ENCODE assay signal across 1 cellular context in the genomic region with DNA sequence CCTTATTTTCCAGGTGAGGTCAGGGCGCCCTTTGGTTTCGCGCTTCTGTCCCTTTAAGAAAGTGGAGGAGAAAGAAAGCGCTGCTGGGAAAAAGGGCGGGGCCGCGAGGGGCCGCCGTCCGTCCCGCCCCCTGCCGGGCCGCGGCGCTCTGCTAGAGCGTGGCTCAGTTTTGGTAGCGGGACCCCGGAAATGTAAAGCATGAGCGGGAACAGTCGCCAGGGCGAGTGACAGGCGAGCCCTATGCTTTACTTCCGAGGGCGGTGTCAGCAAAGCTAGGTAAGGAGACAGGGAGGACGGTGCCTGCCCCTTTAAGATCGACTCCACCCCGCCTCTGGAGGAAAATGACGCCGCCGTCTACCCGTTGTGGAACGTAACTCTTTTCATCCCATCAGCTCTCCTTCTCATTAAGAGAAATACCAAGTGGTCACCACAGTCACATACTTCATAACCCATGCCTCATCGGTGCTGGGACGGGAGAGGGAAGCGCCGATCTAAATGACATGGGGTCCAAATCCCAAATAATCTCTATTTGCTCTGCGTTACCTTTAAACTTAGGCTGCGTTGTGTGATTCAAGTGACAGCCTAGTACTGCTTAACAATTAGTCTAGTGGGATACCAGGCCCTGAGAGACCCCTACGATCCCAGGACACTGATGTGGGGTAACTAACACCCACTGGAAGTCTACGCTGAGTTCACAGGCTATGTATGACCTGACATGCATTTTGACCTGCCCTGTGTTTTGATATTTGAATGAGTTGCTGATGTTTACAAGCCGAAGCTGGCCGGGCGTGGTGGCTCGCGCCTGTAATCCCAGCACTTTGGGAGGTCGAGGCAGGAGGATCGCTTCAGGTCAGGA.
TF ChIP-seq lines count a peak whose summit lies in the region.

A gene with protein sequence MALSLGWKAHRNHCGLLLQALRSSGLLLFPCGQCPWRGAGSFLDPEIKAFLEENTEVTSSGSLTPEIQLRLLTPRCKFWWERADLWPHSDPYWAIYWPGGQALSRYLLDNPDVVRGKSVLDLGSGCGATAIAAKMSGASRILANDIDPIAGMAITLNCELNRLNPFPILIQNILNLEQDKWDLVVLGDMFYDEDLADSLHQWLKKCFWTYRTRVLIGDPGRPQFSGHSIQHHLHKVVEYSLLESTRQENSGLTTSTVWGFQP (plus strand): TSS at position 602 of the 856 bp plus-strand sequence. CDS start 2,266 bp downstream, outside the sequence.

TF ChIP-seq in HEK293, 187 proteins besides CTCF, POLR2A, EP300 and RAD21 (continued from another document):
- TF ChIP-seq, protein P1, sequence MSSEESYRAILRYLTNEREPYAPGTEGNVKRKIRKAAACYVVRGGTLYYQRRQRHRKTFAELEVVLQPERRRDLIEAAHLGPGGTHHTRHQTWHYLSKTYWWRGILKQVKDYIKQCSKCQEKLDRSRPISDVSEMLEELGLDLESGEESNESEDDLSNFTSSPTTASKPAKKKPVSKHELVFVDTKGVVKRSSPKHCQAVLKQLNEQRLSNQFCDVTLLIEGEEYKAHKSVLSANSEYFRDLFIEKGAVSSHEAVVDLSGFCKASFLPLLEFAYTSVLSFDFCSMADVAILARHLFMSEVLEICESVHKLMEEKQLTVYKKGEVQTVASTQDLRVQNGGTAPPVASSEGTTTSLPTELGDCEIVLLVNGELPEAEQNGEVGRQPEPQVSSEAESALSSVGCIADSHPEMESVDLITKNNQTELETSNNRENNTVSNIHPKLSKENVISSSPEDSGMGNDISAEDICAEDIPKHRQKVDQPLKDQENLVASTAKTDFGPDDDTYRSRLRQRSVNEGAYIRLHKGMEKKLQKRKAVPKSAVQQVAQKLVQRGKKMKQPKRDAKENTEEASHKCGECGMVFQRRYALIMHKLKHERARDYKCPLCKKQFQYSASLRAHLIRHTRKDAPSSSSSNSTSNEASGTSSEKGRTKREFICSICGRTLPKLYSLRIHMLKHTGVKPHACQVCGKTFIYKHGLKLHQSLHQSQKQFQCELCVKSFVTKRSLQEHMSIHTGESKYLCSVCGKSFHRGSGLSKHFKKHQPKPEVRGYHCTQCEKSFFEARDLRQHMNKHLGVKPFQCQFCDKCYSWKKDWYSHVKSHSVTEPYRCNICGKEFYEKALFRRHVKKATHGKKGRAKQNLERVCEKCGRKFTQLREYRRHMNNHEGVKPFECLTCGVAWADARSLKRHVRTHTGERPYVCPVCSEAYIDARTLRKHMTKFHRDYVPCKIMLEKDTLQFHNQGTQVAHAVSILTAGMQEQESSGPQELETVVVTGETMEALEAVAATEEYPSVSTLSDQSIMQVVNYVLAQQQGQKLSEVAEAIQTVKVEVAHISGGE (tag by site-specific recombination; conservative IDR thresholded peaks at IDR 0.05; ENCODE audit: low read depth) = peak; percentile 55
- TF ChIP-seq ZNF600 (tag by site-specific recombination; IDR thresholded peaks at IDR 0.05) (peak; percentile 96), ZBTB21 (tag by site-specific recombination; IDR thresholded peaks at IDR 0.05) (peak; percentile 56; the same call in 1 of the 2 replicates), ZFP69B (tag by site-specific recombination; IDR thresholded peaks at IDR 0.05) (peak; percentile 86), ZNF629 (tag by site-specific recombination; IDR thresholded peaks at IDR 0.05) (peak; percentile 85), KLF9 (tag by site-specific recombination; IDR thresholded peaks at IDR 0.05; ENCODE audit: low read depth) (peak; percentile 86), GLI2 (tag by site-specific recombination; IDR thresholded peaks at IDR 0.05; ENCODE audit: borderline replicate concordance, low read depth) (no peak), KLF16 (tag by site-specific recombination; IDR thresholded peaks at IDR 0.05) (no peak), ZNF37A (tag by site-specific recombination; IDR thresholded peaks at IDR 0.05) (no peak), GLIS1 (tag by site-specific recombination; IDR thresholded peaks at IDR 0.05) (peak; percentile 15; the same call in 1 of the 2 replicates), ZEB2 (tag by site-specific recombination; IDR thresholded peaks at IDR 0.05) (peak; percentile 67), IKZF3 (tag by site-specific recombination; IDR thresholded peaks at IDR 0.05) (0 out of 2 replicates have a peak, but pooled peaks have one; percentile 36), MYNN (tag by site-specific recombination; IDR thresholded peaks at IDR 0.05; ENCODE audit: borderline replicate concordance) (no peak), ZIC2 (tag by site-specific recombination; IDR thresholded peaks at IDR 0.05) (peak; percentile 50), ZNF48 (tag by site-specific recombination; IDR thresholded peaks at IDR 0.05) (no peak), ZNF530 (tag by site-specific recombination; IDR thresholded peaks at IDR 0.05; ENCODE audit: low read depth) (no peak), ZNF350 (tag by site-specific recombination; IDR thresholded peaks at IDR 0.05) (no peak), ZNF366 (tag by site-specific recombination; conservative IDR thresholded peaks at IDR 0.05) (peak; percentile 84), ZFP41 (tag by site-specific recombination; IDR thresholded peaks at IDR 0.05; ENCODE audit: borderline replicate concordance) (no peak), KLF1 (tag by site-specific recombination; IDR thresholded peaks at IDR 0.05) (peak; percentile 40), ZNF776 (tag by site-specific recombination; IDR thresholded peaks at IDR 0.05; ENCODE audit: borderline replicate concordance) (no peak), ZNF501 (tag by site-specific recombination; IDR thresholded peaks at IDR 0.05) (0 out of 2 replicates have a peak, but pooled peaks have one; percentile 48), SP2 (tag by site-specific recombination; IDR thresholded peaks at IDR 0.05) (peak; percentile 96), ZSCAN23 (tag by site-specific recombination; IDR thresholded peaks at IDR 0.05) (no peak), ZBTB7A (tag by site-specific recombination; IDR thresholded peaks at IDR 0.05; ENCODE audit: low read depth) (no peak), ZNF341 (tag by site-specific recombination; IDR thresholded peaks at IDR 0.05; ENCODE audit: low read depth) (peak; percentile 75)
- TF ChIP-seq, protein P2, sequence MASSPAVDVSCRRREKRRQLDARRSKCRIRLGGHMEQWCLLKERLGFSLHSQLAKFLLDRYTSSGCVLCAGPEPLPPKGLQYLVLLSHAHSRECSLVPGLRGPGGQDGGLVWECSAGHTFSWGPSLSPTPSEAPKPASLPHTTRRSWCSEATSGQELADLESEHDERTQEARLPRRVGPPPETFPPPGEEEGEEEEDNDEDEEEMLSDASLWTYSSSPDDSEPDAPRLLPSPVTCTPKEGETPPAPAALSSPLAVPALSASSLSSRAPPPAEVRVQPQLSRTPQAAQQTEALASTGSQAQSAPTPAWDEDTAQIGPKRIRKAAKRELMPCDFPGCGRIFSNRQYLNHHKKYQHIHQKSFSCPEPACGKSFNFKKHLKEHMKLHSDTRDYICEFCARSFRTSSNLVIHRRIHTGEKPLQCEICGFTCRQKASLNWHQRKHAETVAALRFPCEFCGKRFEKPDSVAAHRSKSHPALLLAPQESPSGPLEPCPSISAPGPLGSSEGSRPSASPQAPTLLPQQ (tag by site-specific recombination; IDR thresholded peaks at IDR 0.05) = peak; percentile 97
- TF ChIP-seq, protein P3, sequence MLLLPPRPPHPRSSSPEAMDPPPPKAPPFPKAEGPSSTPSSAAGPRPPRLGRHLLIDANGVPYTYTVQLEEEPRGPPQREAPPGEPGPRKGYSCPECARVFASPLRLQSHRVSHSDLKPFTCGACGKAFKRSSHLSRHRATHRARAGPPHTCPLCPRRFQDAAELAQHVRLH (tag by site-specific recombination; IDR thresholded peaks at IDR 0.05) = no peak
- TF ChIP-seq, protein P4, sequence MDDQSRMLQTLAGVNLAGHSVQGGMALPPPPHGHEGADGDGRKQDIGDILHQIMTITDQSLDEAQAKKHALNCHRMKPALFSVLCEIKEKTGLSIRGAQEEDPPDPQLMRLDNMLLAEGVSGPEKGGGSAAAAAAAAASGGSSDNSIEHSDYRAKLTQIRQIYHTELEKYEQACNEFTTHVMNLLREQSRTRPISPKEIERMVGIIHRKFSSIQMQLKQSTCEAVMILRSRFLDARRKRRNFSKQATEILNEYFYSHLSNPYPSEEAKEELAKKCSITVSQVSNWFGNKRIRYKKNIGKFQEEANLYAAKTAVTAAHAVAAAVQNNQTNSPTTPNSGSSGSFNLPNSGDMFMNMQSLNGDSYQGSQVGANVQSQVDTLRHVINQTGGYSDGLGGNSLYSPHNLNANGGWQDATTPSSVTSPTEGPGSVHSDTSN (CRISPR knock-in tag; IDR thresholded peaks at IDR 0.05) = 0 out of 2 replicates have a peak, but pooled peaks have one; percentile 32
- TF ChIP-seq, protein P5, sequence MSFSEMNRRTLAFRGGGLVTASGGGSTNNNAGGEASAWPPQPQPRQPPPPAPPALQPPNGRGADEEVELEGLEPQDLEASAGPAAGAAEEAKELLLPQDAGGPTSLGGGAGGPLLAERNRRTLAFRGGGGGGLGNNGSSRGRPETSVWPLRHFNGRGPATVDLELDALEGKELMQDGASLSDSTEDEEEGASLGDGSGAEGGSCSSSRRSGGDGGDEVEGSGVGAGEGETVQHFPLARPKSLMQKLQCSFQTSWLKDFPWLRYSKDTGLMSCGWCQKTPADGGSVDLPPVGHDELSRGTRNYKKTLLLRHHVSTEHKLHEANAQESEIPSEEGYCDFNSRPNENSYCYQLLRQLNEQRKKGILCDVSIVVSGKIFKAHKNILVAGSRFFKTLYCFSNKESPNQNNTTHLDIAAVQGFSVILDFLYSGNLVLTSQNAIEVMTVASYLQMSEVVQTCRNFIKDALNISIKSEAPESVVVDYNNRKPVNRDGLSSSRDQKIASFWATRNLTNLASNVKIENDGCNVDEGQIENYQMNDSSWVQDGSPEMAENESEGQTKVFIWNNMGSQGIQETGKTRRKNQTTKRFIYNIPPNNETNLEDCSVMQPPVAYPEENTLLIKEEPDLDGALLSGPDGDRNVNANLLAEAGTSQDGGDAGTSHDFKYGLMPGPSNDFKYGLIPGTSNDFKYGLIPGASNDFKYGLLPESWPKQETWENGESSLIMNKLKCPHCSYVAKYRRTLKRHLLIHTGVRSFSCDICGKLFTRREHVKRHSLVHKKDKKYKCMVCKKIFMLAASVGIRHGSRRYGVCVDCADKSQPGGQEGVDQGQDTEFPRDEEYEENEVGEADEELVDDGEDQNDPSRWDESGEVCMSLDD (tag by site-specific recombination; IDR thresholded peaks at IDR 0.05) = 0 out of 2 replicates have a peak, but pooled peaks have one; percentile 36
- TF ChIP-seq, protein P6, sequence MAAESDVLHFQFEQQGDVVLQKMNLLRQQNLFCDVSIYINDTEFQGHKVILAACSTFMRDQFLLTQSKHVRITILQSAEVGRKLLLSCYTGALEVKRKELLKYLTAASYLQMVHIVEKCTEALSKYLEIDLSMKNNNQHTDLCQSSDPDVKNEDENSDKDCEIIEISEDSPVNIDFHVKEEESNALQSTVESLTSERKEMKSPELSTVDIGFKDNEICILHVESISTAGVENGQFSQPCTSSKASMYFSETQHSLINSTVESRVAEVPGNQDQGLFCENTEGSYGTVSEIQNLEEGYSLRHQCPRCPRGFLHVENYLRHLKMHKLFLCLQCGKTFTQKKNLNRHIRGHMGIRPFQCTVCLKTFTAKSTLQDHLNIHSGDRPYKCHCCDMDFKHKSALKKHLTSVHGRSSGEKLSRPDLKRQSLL (tag by site-specific recombination; IDR thresholded peaks at IDR 0.05) = peak; percentile 65; the same call in 1 of the 2 replicates
TF ChIP-seq in HEK293: peak in this region for 46.
